ENCODE assay signal across 8 cellular contexts in genomic region chr16:68235882-68236803, GRCh38. TPM values are rescaled to one million over a fixed set of nuclear protein-coding genes. Genes with fewer than 3 reads are reported as not detected.
DNase-seq lines count a peak whose midpoint lies in the region; ATAC-seq and TF ChIP-seq lines count a peak whose summit lies in the region.

Gene ESRP2, minus strand, starts transcription at chr16:68236127. Its CDS starts 82 bp downstream, at chr16:68236045.

- H2AFZ ChIP-seq in PC-9 (peak within 1 kb of the TSS; percentile 87), mammary epithelial cell (ENCODE audit: low read depth, low read length) (peak within 1 kb of the TSS; percentile 80)

- H3K4me1 ChIP-seq in PC-9 (replicated peaks; ENCODE audit: insufficient read depth) (peaks cover 27% of the 10 kb centered on the region), mammary epithelial cell (ENCODE audit: insufficient read depth, low read length) (peaks cover 36% of the 10 kb centered on the region)

- no peaks in the 10 kb centered on the region; the same call in 1 of the 2 replicates for H3K36me3 ChIP-seq in PC-9 (ENCODE audit: low read depth)
- H3K36me3 ChIP-seq in mammary epithelial cell (ENCODE audit: insufficient read depth, low read length), result peaks cover 6% of the 10 kb centered on the region

- H3F3A ChIP-seq in PC-9 (ENCODE audit: insufficient read depth, low read depth), result peaks cover 26% of the 10 kb centered on the region

- H3K4me3 ChIP-seq in PC-9 (peak within 1 kb of the TSS; percentile 99), mammary epithelial cell (replicated peaks in 1 of 3; ENCODE audit: insufficient read depth in 1 of 3, low read depth in 2 of 3, low read length in 3 of 3) (peak within 1 kb of the TSS; percentile 67 to 69 (median 67))

- peak within 1 kb of the TSS; percentile 95 for H3K9ac ChIP-seq in mammary epithelial cell (ENCODE audit: insufficient read depth, low read length)

- BruUV-seq in PC-9 (replicated peaks; lab: Mats Ljungman, UMichigan) (no TSS peak), mammary epithelial cell (replicated peaks; lab: Mats Ljungman, UMichigan) (TSS peak; percentile 17)

- H3K9me3 ChIP-seq in PC-9 (ENCODE audit: insufficient read depth, low read depth) (no peaks in the 10 kb centered on the region), mammary epithelial cell (replicated peaks; ENCODE audit: insufficient read depth, low read length) (no peaks in the 10 kb centered on the region)

- DNase-seq in activated CD4-positive, alpha-beta T cell treated with anti-CD3 and anti-CD28 coated beads for 48 hours, result peak; percentile 55
- no peak for DNase-seq in activated CD4-positive, alpha-beta T cell treated with anti-CD3 and anti-CD28 coated beads, Interleukin-2, amount 50 U/mL, for 1 hour
- DNase-seq in PC-9, result peak; percentile 78 to 94
- DNase-seq in mammary epithelial cell, result peak; percentile 90
- peak; percentile 79 for DNase-seq in left kidney (ENCODE audit: low read depth, low spot score)
- DNase-seq in stimulated activated naive CD8-positive, alpha-beta T cell treated with anti-CD3 and anti-CD28 coated beads, Interleukin-15, Interleukin-2, amounts not matched to agents 100 U/mL and 50 U/mL, for 24 hours, result peak; percentile 52

- WGBS in mammary epithelial cell (ENCODE audit: low coverage, missing lambda C conversion rate), result 0% methylated on average over 10 of the region's 82 CpGs

- H3K27ac ChIP-seq in PC-9 (peak within 1 kb of the TSS; percentile 59), mammary epithelial cell (ENCODE audit: insufficient read depth, low read depth, low read length) (peak within 1 kb of the TSS; percentile 80)

- in situ Hi-C loops in mammary epithelial cell (cut with MboI; ENCODE audit: low sequenced_read_pairs in 2 of 2), result loop anchor here in 1 of 2 donors (10.0 kb wide), 1 partner anchor 161 kb away; no protein-coding TSS in a partner anchor

- TF ChIP-seq CTCF in PC-9 (conservative IDR thresholded peaks at IDR 0.05) (no peak), mammary epithelial cell (conservative IDR thresholded peaks at IDR 0.05 in 1 of 2, IDR thresholded peaks at IDR 0.05 in 1 of 2; ENCODE audit: extremely low read depth in 1 of 2, insufficient read depth in 1 of 2, low read depth in 1 of 2, low read length in 2 of 2) (no peak)

- peak within 1 kb of the TSS; percentile 97 for H3K4me2 ChIP-seq in PC-9
- H3K4me2 ChIP-seq in mammary epithelial cell (ENCODE audit: insufficient read depth, low read depth, low read length), result peak within 1 kb of the TSS; percentile 98

- POLR2A ChIA-PET in PC-9 (lab: Charles Lee; ENCODE audit: unreplicated experiment), result interaction anchor here (0.6 to 1.3 kb wide), 4 partner anchors 29 to 152 kb away, joined by 3 to 6 read pairs (median 4); partner anchors contain the start of genes NFATC3 and SLC7A6

- CTCF ChIA-PET in PC-9 (lab: Charles Lee) (interaction anchor here (0.6 kb wide), 1 partner anchor 416 kb away, joined by 6 read pairs; no protein-coding TSS in a partner anchor), mammary epithelial cell (lab: Charles Lee; ENCODE audit: low non-redundant PET) (interaction anchor here (0.5 to 1.0 kb wide), 3 partner anchors 25 to 885 kb away, joined by 3 to 5 read pairs (median 3); no protein-coding TSS in a partner anchor)

- H3K79me2 ChIP-seq in PC-9 (ENCODE audit: low read depth) (peaks cover 34% of the 10 kb centered on the region), mammary epithelial cell (ENCODE audit: insufficient read depth, low read length) (peaks cover 53% of the 10 kb centered on the region)

- ATAC-seq in stimulated activated naive CD8-positive, alpha-beta T cell treated with anti-CD3 and anti-CD28 coated beads, Interleukin-15, Interleukin-2, amounts not matched to agents 100 U/mL and 50 U/mL, for 24 hours, result no peak
- ATAC-seq in GM19455 (IDR thresholded peaks at IDR 0.05; ENCODE audit: unreplicated experiment) (no peak), HG03432 (IDR thresholded peaks at IDR 0.05; ENCODE audit: unreplicated experiment) (no peak)

- dilution Hi-C loops in mammary epithelial cell (cut with HindIII; ENCODE audit: low sequenced_read_pairs), result no loop called here

- no peaks in the 10 kb centered on the region for H3K9me2 ChIP-seq in PC-9 (ENCODE audit: insufficient read depth)

- H3K27me3 ChIP-seq in PC-9 (ENCODE audit: insufficient read depth, low read depth) (no peaks in the 10 kb centered on the region), mammary epithelial cell (ENCODE audit: insufficient read depth, low read length) (no peaks in the 10 kb centered on the region)

- peaks cover 23% of the 10 kb centered on the region for H4K20me1 ChIP-seq in PC-9 (ENCODE audit: insufficient read depth)
- no peaks in the 10 kb centered on the region for H4K20me1 ChIP-seq in mammary epithelial cell (ENCODE audit: insufficient read depth, low read length)

- intact Hi-C loops in PC-9 (cut with micrococcal nuclease; ENCODE audit: unreplicated experiment), result loop anchor here (2.0 to 10.0 kb wide), 4 partner anchors 93 to 991 kb away; partner anchors contain the start of genes FHOD1, NFATC3 and SLC9A5
- intact Hi-C loops in mammary epithelial cell (cut with micrococcal nuclease), result loop anchor here (2.0 kb wide), 1 partner anchor 151 kb away; the partner anchor contains the start of gene NFATC3

RNA-seq across cellular contexts. Expression of gene ESRP2, which starts in this region (rescaled TPM):
- total RNA-seq in PC-9 (2021) (36.4 and 45.0 TPM in 2 replicates), mammary epithelial cell (10 to 100 TPM; 24.3 to 47.7 TPM)
- polyA plus RNA-seq in mammary epithelial cell, result 35.4 TPM
- 41.2 TPM for polyA minus RNA-seq in mammary epithelial cell
